Comparison of ENCODE assay signal across 1 cellular context in the genomic region with DNA sequence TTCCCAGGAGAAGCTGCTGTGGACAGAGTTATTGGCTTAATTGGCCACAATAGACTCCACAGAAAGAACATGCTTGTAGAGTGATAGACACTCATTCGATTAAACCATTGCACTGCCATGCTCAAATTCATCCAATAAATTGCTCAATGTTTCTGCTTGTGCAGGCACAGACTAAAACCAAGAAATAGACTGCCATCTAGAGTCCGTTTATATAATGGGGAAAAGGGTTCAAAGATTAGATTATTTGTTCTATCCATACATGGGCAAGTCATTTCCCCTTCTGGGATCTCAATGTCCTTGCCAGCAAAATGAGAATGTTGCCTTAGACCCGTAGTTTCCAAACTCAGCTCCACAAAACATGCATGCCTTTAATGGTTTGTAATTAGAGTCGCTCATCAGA.
TF ChIP-seq lines count a peak whose summit lies in the region.

No MANE protein-coding gene starts in this region.

TF ChIP-seq in GM12878, 131 proteins besides CTCF, POLR2A, EP300 and RAD21:
- peak; percentile 43; the same call in 1 of the 2 replicates for TF ChIP-seq SMC3 (IDR thresholded peaks at IDR 0.05; ENCODE audit: borderline replicate concordance, low read length)
- no peak for TF ChIP-seq POLR2AphosphoS5 (IDR thresholded peaks at IDR 0.05; ENCODE audit: low read length)
- 0 out of 4 replicates have a peak, but pooled peaks of 1 of the 2 experiments have one; percentile 19 for TF ChIP-seq SRF (IDR thresholded peaks at IDR 0.05; ENCODE audit: low read depth in 2 of 2, low read length in 2 of 2)
